Comparison of ENCODE assay signal across 19 cellular contexts in the genomic region with DNA sequence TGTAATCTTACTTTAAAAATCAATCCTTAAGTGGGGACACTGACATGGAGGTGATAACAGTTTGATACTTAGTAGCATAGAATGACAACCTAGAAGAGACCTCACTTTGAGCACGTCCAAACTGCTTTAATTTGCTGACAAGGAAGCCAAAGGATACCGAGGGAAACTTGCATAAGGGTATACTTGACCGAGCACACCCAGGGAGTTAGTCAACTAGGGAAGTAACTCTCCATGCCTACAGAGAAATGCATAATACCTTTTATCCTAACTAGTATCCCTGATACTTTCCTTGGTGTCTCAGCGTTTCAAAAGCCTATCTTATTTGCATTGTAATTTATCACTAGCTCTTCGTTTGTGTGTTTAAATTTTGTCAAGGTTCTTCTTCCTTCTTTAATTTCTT. TPM values are rescaled to one million over a fixed set of nuclear protein-coding genes. Genes with fewer than 3 reads are reported as not detected.
DNase-seq lines count a peak whose midpoint lies in the region; ATAC-seq and TF ChIP-seq lines count a peak whose summit lies in the region.
"Had no signal": no experiment of that assay in that cellular context is flagged by ENCODE, and none has a peak within 500 bp of the region (broad histone marks: within the 10 kb centered on the region; RNA-seq: fewer than 3 reads in every experiment).

No MANE protein-coding gene starts in this region.

- DNase-seq in GM23338 (ENCODE audit: low spot score), result peak; percentile 2
- DNase-seq in lower lobe of right lung, result no peak
- no peak for DNase-seq in upper lobe of left lung
- no peak for DNase-seq in cortex of kidney (lab: John Stamatoyannopoulos, UW)
- DNase-seq in NCI-H1436 (lab: John Stamatoyannopoulos, UW), result no peak
- DNase-seq: BE2C, H7, HFFc6, KG1, NCI-H1105, NCI-H2081, NCI-H2171, NCI-H345, NCI-H524 treated with DMSO at 0.1 percent for 48 hours, NCI-H82 had no signal

- no peaks in the 10 kb centered on the region for H4K20me1 ChIP-seq in GM23338 (replicated peaks; ENCODE audit: insufficient read depth)

- H2AFZ ChIP-seq in GM23338, result no peak overlapping the region

- no peaks in the 10 kb centered on the region for H3K27me3 Mint-ChIP-seq in GM23338 (ENCODE audit: insufficient read depth, low read depth, poor library complexity)

- TF ChIP-seq POLR2A in upper lobe of left lung (IDR thresholded peaks at IDR 0.05), result no peak

- no peaks in the 10 kb centered on the region for H3K9me3 Mint-ChIP-seq in GM23338
- H3K9me3 Mint-ChIP-seq: HFFc6 had no signal

- no peak overlapping the region for H3K4me3 ChIP-seq in GM23338
- no peak overlapping the region for H3K4me3 ChIP-seq in esophagus (ENCODE audit: low read depth in 1 of 2, low read length in 2 of 2)
- H3K4me3 ChIP-seq in lower lobe of right lung, result no peak overlapping the region
- no peak overlapping the region for H3K4me3 ChIP-seq in upper lobe of left lung
- H3K4me3 ChIP-seq: Peyer's patch had no signal

- H3K4me1 ChIP-seq in GM23338 (ENCODE audit: insufficient read depth) (no peaks in the 10 kb centered on the region), esophagus (ENCODE audit: control insufficient read depth in 2 of 2, insufficient read depth in 2 of 2, low read length in 1 of 2) (no peaks in the 10 kb centered on the region), lower lobe of right lung (no peaks in the 10 kb centered on the region), upper lobe of left lung (peaks cover 0 to 8% (median 3%) of the 10 kb centered on the region in 4 donors)
- H3K4me1 ChIP-seq: BE2C, Peyer's patch had no signal

- H3K27ac ChIP-seq in GM23338 (ENCODE audit: low read depth) (no peak overlapping the region), esophagus (ENCODE audit: low read depth in 2 of 2, low read length in 1 of 2) (peak overlapping the region; percentile 64 to 90), lower lobe of right lung (peak overlapping the region; percentile 57), upper lobe of left lung (peak overlapping the region in 3 of 4 donors; percentile 20 to 56 (median 53))
- H3K27ac ChIP-seq: Peyer's patch had no signal

- H3K4me3 Mint-ChIP-seq in GM23338, result no peak overlapping the region
- H3K4me3 Mint-ChIP-seq: HFFc6 had no signal

- ATAC-seq in GM23338 (no peak), lower lobe of right lung (peak; percentile 42 to 51), upper lobe of left lung (ENCODE audit: low FRiP score in 2 of 2) (peak in 1 of 2 donors; percentile 35), GM18873 (IDR thresholded peaks at IDR 0.05; ENCODE audit: low FRiP score, unreplicated experiment) (no peak)
- ATAC-seq: SK-N-SH treated with all-trans-retinoic acid at 6 μM for 48 hours had no signal

- TF ChIP-seq EP300 in upper lobe of left lung (IDR thresholded peaks at IDR 0.05), result no peak

- H3K9me3 ChIP-seq in esophagus (ENCODE audit: control insufficient read depth in 2 of 2, insufficient read depth in 1 of 2, low read depth in 1 of 2, low read length in 1 of 2), result no peaks in the 10 kb centered on the region
- no peaks in the 10 kb centered on the region for H3K9me3 ChIP-seq in lower lobe of right lung
- no peaks in the 10 kb centered on the region for H3K9me3 ChIP-seq in upper lobe of left lung
- H3K9me3 ChIP-seq: BE2C, Peyer's patch had no signal

- peaks cover 18% of the 10 kb centered on the region for H3K4me1 Mint-ChIP-seq in GM23338

- intact Hi-C loops in lower lobe of right lung (cut with DNase I), result no loop called here

- no peaks in the 10 kb centered on the region for H3F3A ChIP-seq in GM23338 (replicated peaks; ENCODE audit: low read depth)

- H3K27ac Mint-ChIP-seq in GM23338, result no peak overlapping the region
- H3K27ac Mint-ChIP-seq: HFFc6 had no signal

- H3K36me3 ChIP-seq in GM23338 (ENCODE audit: insufficient read depth) (no peaks in the 10 kb centered on the region), esophagus (ENCODE audit: control insufficient read depth in 2 of 2, insufficient read depth in 2 of 2, low read length in 1 of 2) (no peaks in the 10 kb centered on the region), lower lobe of right lung (no peaks in the 10 kb centered on the region), upper lobe of left lung (no peaks in the 10 kb centered on the region)
- H3K36me3 ChIP-seq: BE2C, Peyer's patch had no signal

- no peaks in the 10 kb centered on the region for H3K36me3 Mint-ChIP-seq in GM23338 (ENCODE audit: low read depth)

- H3K79me2 ChIP-seq in GM23338 (replicated peaks; ENCODE audit: insufficient read depth), result no peaks in the 10 kb centered on the region

- no peaks in the 10 kb centered on the region for H3K27me3 ChIP-seq in GM23338 (ENCODE audit: insufficient read depth)
- H3K27me3 ChIP-seq in esophagus (ENCODE audit: control insufficient read depth in 1 of 2, insufficient read depth in 2 of 2, low read length in 2 of 2), result no peaks in the 10 kb centered on the region
- no peaks in the 10 kb centered on the region for H3K27me3 ChIP-seq in lower lobe of right lung (ENCODE audit: low read depth)
- no peaks in the 10 kb centered on the region for H3K27me3 ChIP-seq in upper lobe of left lung
- H3K27me3 ChIP-seq: BE2C, Peyer's patch had no signal

- no peaks in the 10 kb centered on the region for H3K9me2 ChIP-seq in GM23338 (ENCODE audit: insufficient read depth)

- no peak overlapping the region for H3K4me2 ChIP-seq in GM23338

- WGBS in esophagus, 2 donors, result 56 to 61% methylated on average over 5 of the region's 5 CpGs
- WGBS in upper lobe of left lung, 2 donors, result 60 to 65% methylated on average over 5 of the region's 5 CpGs

- no peak for TF ChIP-seq CTCF in GM23338 (conservative IDR thresholded peaks at IDR 0.05; ENCODE audit: low read depth in 2 of 2)
- TF ChIP-seq CTCF in lower lobe of right lung (IDR thresholded peaks at IDR 0.05), result no peak
- no peak for TF ChIP-seq CTCF in upper lobe of left lung (IDR thresholded peaks at IDR 0.05)

TF ChIP-seq in GM23338, 12 proteins besides CTCF, POLR2A, EP300 and RAD21 (continues in another document):
- TF ChIP-seq NANOG (IDR thresholded peaks at IDR 0.05; ENCODE audit: borderline replicate concordance), result no peak
- no peak for TF ChIP-seq REST (IDR thresholded peaks at IDR 0.05; ENCODE audit: unreplicated experiment)
- TF ChIP-seq ZNF114 (CRISPR knock-in tag; IDR thresholded peaks at IDR 0.05), result no peak

RNA-seq across cellular contexts. Expression of gene TPRG1, which starts 5.4 kb away (rescaled TPM):
- total RNA-seq in GM23338 (2014; rRNA removed; shearing (Covaris generic)), result 0.35 and 1.7 TPM in 2 replicates
- polyA plus RNA-seq in GM23338 (2016; fragmentation: Nextera tagmentation; extraction: Ambion mirVana), result 0.26 and 0.74 TPM in 2 replicates
- polyA plus RNA-seq in esophagus, result 10 to 100 TPM; 50.3 to 61.0 TPM
- total RNA-seq in lower lobe of right lung, result 23.4 TPM
- total RNA-seq in upper lobe of left lung, result 10 to 100 TPM; 12.8 to 76.5 (median 25.9) TPM
- total RNA-seq: HFFc6 had no signal

Comparison
In these comparisons a context has a peak if more than half of its experiments do, and no peak if none do; other contexts are left out.
1. ATAC-seq: peak in lower lobe of right lung (2 of 2); none in GM23338 (single experiment) and GM18873 (single experiment).